ENCODE assay signal across 2 cellular contexts in genomic region chr10:96586419-96587254, GRCh38.
TF ChIP-seq lines count a peak whose summit lies in the region.

TM9SF3 (minus strand) TSS chr10:96587012; CDS start chr10:96586835, 177 bp downstream.

TF ChIP-seq in IMR-90, 13 proteins besides CTCF, POLR2A, EP300 and RAD21 (continued from another document):
- TF ChIP-seq MXI1 (IDR thresholded peaks at IDR 0.05; ENCODE audit: borderline replicate concordance, low read depth, low read length) (peak; percentile 62; the same call in 1 of the 2 replicates), ELK1 (IDR thresholded peaks at IDR 0.05; ENCODE audit: borderline replicate concordance, low read depth, low read length) (no peak), RFX5 (IDR thresholded peaks at IDR 0.05; ENCODE audit: low read depth, low read length) (no peak), USF2 (IDR thresholded peaks at IDR 0.05; ENCODE audit: low read depth, low read length) (peak; percentile 43; the same call in 1 of the 2 replicates), FOS (IDR thresholded peaks at IDR 0.05; ENCODE audit: low read depth, low read length) (peak; percentile 44), CEBPB (IDR thresholded peaks at IDR 0.05; ENCODE audit: low read depth, low read length) (no peak), NFE2L2 (IDR thresholded peaks at IDR 0.05; ENCODE audit: low read depth, low read length) (no peak)

TF ChIP-seq in neural cell, 6 proteins besides CTCF, POLR2A, EP300 and RAD21 (continued from another document):
- TF ChIP-seq REST (IDR thresholded peaks at IDR 0.05; ENCODE audit: borderline replicate concordance): peak; percentile 69
